ENCODE assay signal across 15 cellular contexts in genomic region chr2:43057742-43058706, GRCh38.
DNase-seq lines count a peak whose midpoint lies in the region; ATAC-seq and TF ChIP-seq lines count a peak whose summit lies in the region.
"Had no signal": no experiment of that assay in that cellular context is flagged by ENCODE, and none has a peak within 500 bp of the region (broad histone marks: within the 10 kb centered on the region; RNA-seq: fewer than 3 reads in every experiment).

No MANE protein-coding gene starts in this region.

- H3K4me1 ChIP-seq in Caco-2 = peaks cover 10% of the 10 kb centered on the region

- peaks cover 7% of the 10 kb centered on the region; the same call in 1 of the 2 replicates for H3K9me3 ChIP-seq in Caco-2
- H3K9me3 ChIP-seq: neutrophil had no signal

- peak overlapping the region; percentile 79 for H3K27ac ChIP-seq in substantia nigra (ENCODE audit: low read depth, low read length, poor library complexity, severe bottlenecking)
- H3K27ac ChIP-seq: neutrophil had no signal

- peaks cover 2% of the 10 kb centered on the region for H3K36me3 Mint-ChIP-seq in activated naive CD8-positive, alpha-beta T cell
- peaks cover 3% of the 10 kb centered on the region for H3K36me3 Mint-ChIP-seq in activated naive CD8-positive, alpha-beta T cell treated with anti-CD3 and anti-CD28 coated beads, Interleukin-2, amount 50 U/mL, for 24 hours (ENCODE audit: low read depth)
- H3K36me3 Mint-ChIP-seq in activated naive CD8-positive, alpha-beta T cell treated with anti-CD3 and anti-CD28 coated beads, Interleukin-2, amount 10 ng/mL, durations not matched to agents 7 days and 5 days = peaks cover 4% of the 10 kb centered on the region
- H3K36me3 Mint-ChIP-seq in Caco-2 (ENCODE audit: insufficient read depth, unreplicated experiment) = no peaks in the 10 kb centered on the region

- peak overlapping the region; percentile 75 for H3K27ac Mint-ChIP-seq in activated naive CD8-positive, alpha-beta T cell
- H3K27ac Mint-ChIP-seq in activated naive CD8-positive, alpha-beta T cell treated with anti-CD3 and anti-CD28 coated beads, Interleukin-2, amount 50 U/mL, for 24 hours = no peak overlapping the region
- no peak overlapping the region for H3K27ac Mint-ChIP-seq in activated naive CD8-positive, alpha-beta T cell treated with anti-CD3 and anti-CD28 coated beads, Interleukin-2, amount 10 ng/mL, durations not matched to agents 7 days and 5 days
- no peak overlapping the region for H3K27ac Mint-ChIP-seq in Caco-2 (ENCODE audit: unreplicated experiment)

- POLR2A ChIA-PET in activated naive CD8-positive, alpha-beta T cell treated with anti-CD3 and anti-CD28 coated beads, Interleukin-2, amount 10 ng/mL, durations not matched to agents 7 days and 5 days (lab: Charles Lee) = no interaction called here
- POLR2A ChIA-PET in Caco-2 (lab: Charles Lee) = no interaction called here

- CTCF ChIA-PET in Caco-2 (lab: Charles Lee) = no interaction called here

- no peak overlapping the region for H3K4me3 ChIP-seq in Caco-2 (ENCODE audit: low read depth, low read length)
- H3K4me3 ChIP-seq: skin epidermis, stomach had no signal

- no peak for TF ChIP-seq CTCF in Caco-2 (IDR thresholded peaks at IDR 0.05; ENCODE audit: insufficient read depth in 1 of 2, low read depth in 1 of 2, low read length in 1 of 2, severe bottlenecking in 1 of 2, unreplicated experiment in 1 of 2)

- BruUV-seq in Caco-2 (replicated peaks; lab: Mats Ljungman, UMichigan) = no TSS peak

- no peak for ATAC-seq in activated naive CD8-positive, alpha-beta T cell treated with anti-CD3 and anti-CD28 coated beads, Interleukin-2, amount 50 U/mL, for 24 hours
- no peak for ATAC-seq in activated naive CD8-positive, alpha-beta T cell treated with anti-CD3 and anti-CD28 coated beads, Interleukin-2, amount 10 ng/mL, durations not matched to agents 7 days and 5 days (ENCODE audit: low read depth)
- ATAC-seq in left lobe of liver = peak; percentile 61

- H3K4me1 Mint-ChIP-seq in activated naive CD8-positive, alpha-beta T cell (ENCODE audit: low read depth) = peaks cover 35% of the 10 kb centered on the region
- peaks cover 29% of the 10 kb centered on the region for H3K4me1 Mint-ChIP-seq in activated naive CD8-positive, alpha-beta T cell treated with anti-CD3 and anti-CD28 coated beads, Interleukin-2, amount 50 U/mL, for 24 hours
- peaks cover 26% of the 10 kb centered on the region for H3K4me1 Mint-ChIP-seq in activated naive CD8-positive, alpha-beta T cell treated with anti-CD3 and anti-CD28 coated beads, Interleukin-2, amount 10 ng/mL, durations not matched to agents 7 days and 5 days
- H3K4me1 Mint-ChIP-seq in Caco-2 (ENCODE audit: low read depth, unreplicated experiment) = peaks cover 16% of the 10 kb centered on the region

- peaks cover 3% of the 10 kb centered on the region for H3K9me3 Mint-ChIP-seq in activated naive CD8-positive, alpha-beta T cell (ENCODE audit: low read depth)
- peaks cover 4% of the 10 kb centered on the region for H3K9me3 Mint-ChIP-seq in activated naive CD8-positive, alpha-beta T cell treated with anti-CD3 and anti-CD28 coated beads, Interleukin-2, amount 50 U/mL, for 24 hours
- peaks cover 3% of the 10 kb centered on the region for H3K9me3 Mint-ChIP-seq in activated naive CD8-positive, alpha-beta T cell treated with anti-CD3 and anti-CD28 coated beads, Interleukin-2, amount 10 ng/mL, durations not matched to agents 7 days and 5 days
- H3K9me3 Mint-ChIP-seq in Caco-2 (ENCODE audit: unreplicated experiment) = peaks cover 23% of the 10 kb centered on the region

- H3K4me3 Mint-ChIP-seq in activated naive CD8-positive, alpha-beta T cell = no peak overlapping the region
- H3K4me3 Mint-ChIP-seq in activated naive CD8-positive, alpha-beta T cell treated with anti-CD3 and anti-CD28 coated beads, Interleukin-2, amount 50 U/mL, for 24 hours = no peak overlapping the region
- H3K4me3 Mint-ChIP-seq in activated naive CD8-positive, alpha-beta T cell treated with anti-CD3 and anti-CD28 coated beads, Interleukin-2, amount 10 ng/mL, durations not matched to agents 7 days and 5 days = no peak overlapping the region
- no peak overlapping the region for H3K4me3 Mint-ChIP-seq in Caco-2 (ENCODE audit: unreplicated experiment)

- H3K27me3 ChIP-seq in Caco-2 (replicated peaks; ENCODE audit: control insufficient read depth, insufficient read depth, low read length) = no peaks in the 10 kb centered on the region
- H3K27me3 ChIP-seq: neutrophil, stomach had no signal

- H3K27me3 Mint-ChIP-seq in activated naive CD8-positive, alpha-beta T cell = no peaks in the 10 kb centered on the region
- H3K27me3 Mint-ChIP-seq in activated naive CD8-positive, alpha-beta T cell treated with anti-CD3 and anti-CD28 coated beads, Interleukin-2, amount 50 U/mL, for 24 hours = peaks cover 3% of the 10 kb centered on the region
- H3K27me3 Mint-ChIP-seq in activated naive CD8-positive, alpha-beta T cell treated with anti-CD3 and anti-CD28 coated beads, Interleukin-2, amount 10 ng/mL, durations not matched to agents 7 days and 5 days = peaks cover 18% of the 10 kb centered on the region
- no peaks in the 10 kb centered on the region for H3K27me3 Mint-ChIP-seq in Caco-2 (ENCODE audit: insufficient read depth, unreplicated experiment)

- H3K36me3 ChIP-seq in Caco-2 (ENCODE audit: control insufficient read depth, insufficient read depth, low read length) = no peaks in the 10 kb centered on the region
- H3K36me3 ChIP-seq: neutrophil, stomach had no signal

- intact Hi-C loops in Caco-2 (cut with micrococcal nuclease; ENCODE audit: unreplicated experiment) = no loop called here

- no peak for DNase-seq in activated naive CD8-positive, alpha-beta T cell treated with anti-CD3 and anti-CD28 coated beads, Interleukin-2, amount 50 U/mL, for 24 hours
- peak; percentile 25 for DNase-seq in activated naive CD8-positive, alpha-beta T cell treated with anti-CD3 and anti-CD28 coated beads, Interleukin-2, amount 10 ng/mL, durations not matched to agents 7 days and 5 days
- DNase-seq in left lobe of liver (ENCODE audit: low spot score) (no peak), substantia nigra (lab: John Stamatoyannopoulos, UW) (peak in 1 of 49 donors; percentile 19), MV-4-11 (lab: John Stamatoyannopoulos, UW) (no peak), NOMO-1 treated with DMSO at 0.1 percent for 48 hours (lab: John Stamatoyannopoulos, UW; ENCODE audit: unreplicated experiment) (no peak), Caco-2 (no peak)
- DNase-seq: activated CD4-positive, alpha-beta T cell treated with anti-CD3 and anti-CD28 coated beads, Interleukin-2, amount 10 ng/mL, durations not matched to agents 24 days and 14 days; activated T-cell treated with anti-CD3 and anti-CD28 coated beads, Interleukin-2, amount 50 U/mL, for 72 hours; NCI-H524; T-helper 9 cell had no signal
